9 cellular contexts compared by ENCODE assay signal in genomic region chrX:135984220-135984619, GRCh38. TPM values are rescaled to one million over a fixed set of nuclear protein-coding genes. Genes with fewer than 3 reads are reported as not detected.
DNase-seq lines count a peak whose midpoint lies in the region; ATAC-seq, FAIRE-seq and TF ChIP-seq lines count a peak whose summit lies in the region.
"Had no signal": no experiment of that assay in that cellular context is flagged by ENCODE, and none has a peak within 500 bp of the region (broad histone marks: within the 10 kb centered on the region; RNA-seq: fewer than 3 reads in every experiment).

No MANE protein-coding gene starts in this region.

- POLR2A ChIA-PET in WTC11 (lab: Charles Lee) = no interaction called here

- H3K4me1 Mint-ChIP-seq in activated T-cell treated with anti-CD3 and anti-CD28 coated beads, Interleukin-2, amount 50 U/mL, for 4 hours (ENCODE audit: low read depth) = peaks cover 57% of the 10 kb centered on the region
- H3K4me1 Mint-ChIP-seq in WTC11 (peaks cover 22% of the 10 kb centered on the region), glutamatergic neuron (ENCODE audit: low read depth, unreplicated experiment) (no peaks in the 10 kb centered on the region)
- H3K4me1 Mint-ChIP-seq in stimulated activated naive CD8-positive, alpha-beta T cell treated with anti-CD3 and anti-CD28 coated beads, Interleukin-15, amount 100 ng/mL, for 72 hours = peaks cover 52% of the 10 kb centered on the region

- peak overlapping the region; percentile 88 for H3K4me3 Mint-ChIP-seq in activated T-cell treated with anti-CD3 and anti-CD28 coated beads, Interleukin-2, amount 50 U/mL, for 4 hours
- H3K4me3 Mint-ChIP-seq in WTC11 = peak overlapping the region; percentile 77
- H3K4me3 Mint-ChIP-seq in glutamatergic neuron (ENCODE audit: unreplicated experiment) = peak overlapping the region; percentile 84
- peak overlapping the region; percentile 63 to 85 for H3K4me3 Mint-ChIP-seq in stimulated activated naive CD8-positive, alpha-beta T cell treated with anti-CD3 and anti-CD28 coated beads, Interleukin-15, amount 100 ng/mL, for 72 hours

- no peaks in the 10 kb centered on the region for H3K9me3 Mint-ChIP-seq in activated T-cell treated with anti-CD3 and anti-CD28 coated beads, Interleukin-2, amount 50 U/mL, for 4 hours
- H3K9me3 Mint-ChIP-seq in WTC11 (no peaks in the 10 kb centered on the region), glutamatergic neuron (ENCODE audit: unreplicated experiment) (peaks cover 5% of the 10 kb centered on the region)
- no peaks in the 10 kb centered on the region for H3K9me3 Mint-ChIP-seq in stimulated activated naive CD8-positive, alpha-beta T cell treated with anti-CD3 and anti-CD28 coated beads, Interleukin-15, amount 100 ng/mL, for 72 hours

- TF ChIP-seq POLR2A in GM12891 (IDR thresholded peaks at IDR 0.05; ENCODE audit: low read depth, low read length) = no peak

- FAIRE-seq in GM12891 (lab: Jason Lieb, UNC) = no peak

- TF ChIP-seq CTCF in WTC11 (IDR thresholded peaks at IDR 0.05) (no peak), glutamatergic neuron (IDR thresholded peaks at IDR 0.05; ENCODE audit: partially characterized antibody, unreplicated experiment) (no peak)

- no peak for ATAC-seq in activated T-cell treated with anti-CD3 and anti-CD28 coated beads, Interleukin-2, amount 50 U/mL, for 4 hours
- no peak for ATAC-seq in WTC11
- ATAC-seq in stimulated activated naive CD8-positive, alpha-beta T cell treated with anti-CD3 and anti-CD28 coated beads, Interleukin-15, amount 100 ng/mL, for 72 hours = no peak

- CTCF ChIA-PET in WTC11 (lab: Charles Lee) = no interaction called here

- H3K27me3 Mint-ChIP-seq in activated T-cell treated with anti-CD3 and anti-CD28 coated beads, Interleukin-2, amount 50 U/mL, for 4 hours (ENCODE audit: low read depth) = no peaks in the 10 kb centered on the region
- H3K27me3 Mint-ChIP-seq in WTC11 (ENCODE audit: low read depth) (peaks cover 3% of the 10 kb centered on the region; the same call in 1 of the 2 replicates), glutamatergic neuron (ENCODE audit: unreplicated experiment) (no peaks in the 10 kb centered on the region)
- H3K27me3 Mint-ChIP-seq in stimulated activated naive CD8-positive, alpha-beta T cell treated with anti-CD3 and anti-CD28 coated beads, Interleukin-15, amount 100 ng/mL, for 72 hours = no peaks in the 10 kb centered on the region

- peaks cover 1% of the 10 kb centered on the region for H3K36me3 Mint-ChIP-seq in activated T-cell treated with anti-CD3 and anti-CD28 coated beads, Interleukin-2, amount 50 U/mL, for 4 hours (ENCODE audit: insufficient read depth)
- H3K36me3 Mint-ChIP-seq in WTC11 (no peaks in the 10 kb centered on the region), glutamatergic neuron (ENCODE audit: unreplicated experiment) (no peaks in the 10 kb centered on the region)

- H3K27ac Mint-ChIP-seq in WTC11 (peak overlapping the region; percentile 66; the same call in 1 of the 2 replicates), glutamatergic neuron (ENCODE audit: unreplicated experiment) (peak overlapping the region; percentile 40)
- H3K27ac Mint-ChIP-seq in stimulated activated naive CD8-positive, alpha-beta T cell treated with anti-CD3 and anti-CD28 coated beads, Interleukin-15, amount 100 ng/mL, for 72 hours = peak overlapping the region; percentile 86 to 92

- DNase-seq in activated T-cell treated with anti-CD3 and anti-CD28 coated beads, Interleukin-2, amount 50 U/mL, for 4 hours = no peak
- DNase-seq in activated T-cell treated with anti-CD3 and anti-CD28 coated beads, Interleukin-2, amount 50 U/mL, for 1 hour = no peak
- DNase-seq in WTC11 (ENCODE audit: low spot score) (no peak), glutamatergic neuron (no peak), NCI-H1436 treated with DMSO at 0.1 percent for 48 hours (lab: John Stamatoyannopoulos, UW) (no peak), GM12891 (ENCODE audit: insufficient read length, low spot score) (no peak), SKM-1 (lab: John Stamatoyannopoulos, UW; ENCODE audit: unreplicated experiment) (no peak)
- no peak for DNase-seq in stimulated activated naive CD8-positive, alpha-beta T cell treated with anti-CD3 and anti-CD28 coated beads, Interleukin-15, amount 100 ng/mL, for 72 hours
- DNase-seq: NCI-H526 had no signal

TF ChIP-seq in WTC11, 78 proteins besides CTCF, POLR2A, EP300 and RAD21 (continues in another document):
- no peak for TF ChIP-seq TEAD1 (CRISPR knock-in tag; IDR thresholded peaks at IDR 0.05)
- TF ChIP-seq FOXP4 (CRISPR knock-in tag; IDR thresholded peaks at IDR 0.05) = no peak

TF ChIP-seq in GM12891, 5 proteins besides CTCF, POLR2A, EP300 and RAD21:
- no peak for TF ChIP-seq POLR2AphosphoS5 (IDR thresholded peaks at IDR 0.05; ENCODE audit: low read depth, low read length)
- TF ChIP-seq TAF1 (IDR thresholded peaks at IDR 0.05; ENCODE audit: low read depth, low read length) = no peak
- TF ChIP-seq PAX5 (IDR thresholded peaks at IDR 0.05; ENCODE audit: insufficient read depth, low read length, severe bottlenecking) = no peak
- no peak for TF ChIP-seq SPI1 (IDR thresholded peaks at IDR 0.05; ENCODE audit: low read depth, low read length)
- TF ChIP-seq POU2F2 (IDR thresholded peaks at IDR 0.05; ENCODE audit: low read depth, low read length) = no peak
TF ChIP-seq in GM12891: peak in this region for 0.

RNA-seq across cellular contexts. Expression of gene SLC9A6, which starts 1.0 kb away (rescaled TPM):
- 10 to 100 TPM; 11.4 to 13.7 (median 12.2) TPM for total RNA-seq in activated T-cell treated with anti-CD3 and anti-CD28 coated beads, Interleukin-2, amount 50 U/mL, for 4 hours
- total RNA-seq in WTC11 (2021) (8.2 to 10.8 TPM (median 9.6 TPM) in 3 replicates), glutamatergic neuron (ENCODE audit: unreplicated experiment) (15.5 TPM)
- 2.8 TPM for polyA plus RNA-seq in GM12891 (2012; ENCODE audit: low read depth, missing spikeins)

RNA-seq across cellular contexts. Expression of gene MMGT1, which starts 10.4 kb away (rescaled TPM):
- 10 to 100 TPM; 25.6 to 29.0 (median 25.8) TPM for total RNA-seq in activated T-cell treated with anti-CD3 and anti-CD28 coated beads, Interleukin-2, amount 50 U/mL, for 4 hours
- total RNA-seq in WTC11 (2021) (15.4 to 18.8 TPM (median 18.1 TPM) in 3 replicates), glutamatergic neuron (ENCODE audit: unreplicated experiment) (34.3 TPM)
- 6.5 TPM for polyA plus RNA-seq in GM12891 (2012; ENCODE audit: low read depth, missing spikeins)
